In the genomic region with DNA sequence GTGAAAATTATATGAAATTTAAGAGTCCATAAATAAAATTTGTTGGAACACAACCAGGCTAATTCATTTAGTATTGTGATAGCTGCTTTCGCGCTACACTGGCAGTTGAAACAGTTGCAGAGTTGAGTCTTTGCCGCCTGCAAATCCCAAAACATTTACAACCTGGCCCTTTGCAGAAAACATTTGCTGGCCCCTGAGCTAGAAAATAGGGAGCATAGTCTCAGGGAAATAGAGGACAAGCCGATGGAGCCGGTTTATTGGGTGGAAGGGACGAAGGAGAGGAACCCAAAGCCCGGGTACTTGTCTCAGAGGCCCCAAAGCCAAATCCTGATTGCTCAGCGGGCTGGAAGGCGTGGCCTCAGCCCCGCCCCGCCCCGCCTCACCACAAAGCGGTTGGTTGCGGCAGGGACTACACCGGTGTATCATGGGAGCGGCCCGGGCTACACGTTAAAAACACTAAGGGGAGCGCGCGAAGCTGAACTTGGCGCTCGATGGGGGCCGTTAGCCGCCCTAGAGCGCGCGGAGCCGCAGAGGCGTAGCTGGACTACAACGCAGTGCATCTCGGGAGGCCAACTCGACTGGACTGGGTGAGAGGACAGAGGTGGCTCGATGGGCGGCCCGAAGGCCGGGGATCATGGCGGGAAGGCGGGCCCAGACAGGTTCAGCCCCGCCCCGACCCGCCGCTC, we compare ENCODE assay signal across 1 cellular context.
TF ChIP-seq lines count a peak whose summit lies in the region.

No MANE protein-coding gene starts in this region.

TF ChIP-seq in HepG2, 621 proteins besides CTCF, POLR2A, EP300 and RAD21 (continued from another document and continues in another):
- TF ChIP-seq, protein P1, sequence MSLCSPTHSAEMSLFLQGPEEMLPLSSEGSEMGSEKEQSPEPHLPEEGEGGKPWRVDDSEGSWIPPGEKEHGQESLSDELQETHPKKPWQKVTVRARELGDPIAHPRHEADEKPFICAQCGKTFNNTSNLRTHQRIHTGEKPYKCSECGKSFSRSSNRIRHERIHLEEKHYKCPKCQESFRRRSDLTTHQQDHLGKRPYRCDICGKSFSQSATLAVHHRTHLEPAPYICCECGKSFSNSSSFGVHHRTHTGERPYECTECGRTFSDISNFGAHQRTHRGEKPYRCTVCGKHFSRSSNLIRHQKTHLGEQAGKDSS (CRISPR knock-in tag; IDR thresholded peaks at IDR 0.05; ENCODE audit: borderline replicate concordance, low read depth), result no peak
- TF ChIP-seq ZKSCAN1 (IDR thresholded peaks at IDR 0.05; ENCODE audit: low read length) (no peak), TRIM24 (CRISPR knock-in tag; IDR thresholded peaks at IDR 0.05) (no peak), TCF12 (IDR thresholded peaks at IDR 0.05) (no peak), TCF12 (CRISPR knock-in tag; IDR thresholded peaks at IDR 0.05) (no peak), ZNF713 (CRISPR knock-in tag; IDR thresholded peaks at IDR 0.05) (no peak), HOXA3 (CRISPR knock-in tag; IDR thresholded peaks at IDR 0.05) (peak; percentile 85), PCBP1 (IDR thresholded peaks at IDR 0.05; ENCODE audit: borderline replicate concordance, low read depth, low read length) (no peak), ZNF891 (CRISPR knock-in tag; IDR thresholded peaks at IDR 0.05) (peak; percentile 51; the same call in 1 of the 2 replicates), FLYWCH1 (CRISPR knock-in tag; IDR thresholded peaks at IDR 0.05) (no peak), ZFP1 (CRISPR knock-in tag; IDR thresholded peaks at IDR 0.05) (no peak), ZNF335 (CRISPR knock-in tag; IDR thresholded peaks at IDR 0.05) (0 out of 2 replicates have a peak, but pooled peaks have one; percentile 43), ZNF616 (CRISPR knock-in tag; IDR thresholded peaks at IDR 0.05; ENCODE audit: low read depth) (no peak), ZNF781 (CRISPR knock-in tag; IDR thresholded peaks at IDR 0.05; ENCODE audit: borderline replicate concordance, not compliant biosample characterization) (no peak), SPEN (CRISPR knock-in tag; IDR thresholded peaks at IDR 0.05; ENCODE audit: low read depth) (peak; percentile 80), RAD51 (IDR thresholded peaks at IDR 0.05; ENCODE audit: borderline replicate concordance) (no peak), AGO1 (IDR thresholded peaks at IDR 0.05; ENCODE audit: low read depth, low read length, poor library complexity, severe bottlenecking) (no peak), IKZF4 (CRISPR knock-in tag; IDR thresholded peaks at IDR 0.05; ENCODE audit: borderline replicate concordance, low read depth, not compliant biosample characterization) (no peak), GLI4 (CRISPR knock-in tag; IDR thresholded peaks at IDR 0.05; ENCODE audit: borderline replicate concordance) (no peak), ZNF121 (CRISPR knock-in tag; IDR thresholded peaks at IDR 0.05) (no peak), GATA4 (IDR thresholded peaks at IDR 0.05; ENCODE audit: borderline replicate concordance, low read depth) (no peak), ZFP82 (CRISPR knock-in tag; IDR thresholded peaks at IDR 0.05; ENCODE audit: borderline replicate concordance) (no peak), ZNF496 (CRISPR knock-in tag; IDR thresholded peaks at IDR 0.05; ENCODE audit: insufficient replicate concordance) (no peak), NR2F6 (IDR thresholded peaks at IDR 0.05) (no peak), NR2F6 (CRISPR knock-in tag; IDR thresholded peaks at IDR 0.05) (0 out of 2 replicates have a peak, but pooled peaks have one; percentile 23), ZNF629 (CRISPR knock-in tag; conservative IDR thresholded peaks at IDR 0.05) (no peak)
- TF ChIP-seq, protein P2, sequence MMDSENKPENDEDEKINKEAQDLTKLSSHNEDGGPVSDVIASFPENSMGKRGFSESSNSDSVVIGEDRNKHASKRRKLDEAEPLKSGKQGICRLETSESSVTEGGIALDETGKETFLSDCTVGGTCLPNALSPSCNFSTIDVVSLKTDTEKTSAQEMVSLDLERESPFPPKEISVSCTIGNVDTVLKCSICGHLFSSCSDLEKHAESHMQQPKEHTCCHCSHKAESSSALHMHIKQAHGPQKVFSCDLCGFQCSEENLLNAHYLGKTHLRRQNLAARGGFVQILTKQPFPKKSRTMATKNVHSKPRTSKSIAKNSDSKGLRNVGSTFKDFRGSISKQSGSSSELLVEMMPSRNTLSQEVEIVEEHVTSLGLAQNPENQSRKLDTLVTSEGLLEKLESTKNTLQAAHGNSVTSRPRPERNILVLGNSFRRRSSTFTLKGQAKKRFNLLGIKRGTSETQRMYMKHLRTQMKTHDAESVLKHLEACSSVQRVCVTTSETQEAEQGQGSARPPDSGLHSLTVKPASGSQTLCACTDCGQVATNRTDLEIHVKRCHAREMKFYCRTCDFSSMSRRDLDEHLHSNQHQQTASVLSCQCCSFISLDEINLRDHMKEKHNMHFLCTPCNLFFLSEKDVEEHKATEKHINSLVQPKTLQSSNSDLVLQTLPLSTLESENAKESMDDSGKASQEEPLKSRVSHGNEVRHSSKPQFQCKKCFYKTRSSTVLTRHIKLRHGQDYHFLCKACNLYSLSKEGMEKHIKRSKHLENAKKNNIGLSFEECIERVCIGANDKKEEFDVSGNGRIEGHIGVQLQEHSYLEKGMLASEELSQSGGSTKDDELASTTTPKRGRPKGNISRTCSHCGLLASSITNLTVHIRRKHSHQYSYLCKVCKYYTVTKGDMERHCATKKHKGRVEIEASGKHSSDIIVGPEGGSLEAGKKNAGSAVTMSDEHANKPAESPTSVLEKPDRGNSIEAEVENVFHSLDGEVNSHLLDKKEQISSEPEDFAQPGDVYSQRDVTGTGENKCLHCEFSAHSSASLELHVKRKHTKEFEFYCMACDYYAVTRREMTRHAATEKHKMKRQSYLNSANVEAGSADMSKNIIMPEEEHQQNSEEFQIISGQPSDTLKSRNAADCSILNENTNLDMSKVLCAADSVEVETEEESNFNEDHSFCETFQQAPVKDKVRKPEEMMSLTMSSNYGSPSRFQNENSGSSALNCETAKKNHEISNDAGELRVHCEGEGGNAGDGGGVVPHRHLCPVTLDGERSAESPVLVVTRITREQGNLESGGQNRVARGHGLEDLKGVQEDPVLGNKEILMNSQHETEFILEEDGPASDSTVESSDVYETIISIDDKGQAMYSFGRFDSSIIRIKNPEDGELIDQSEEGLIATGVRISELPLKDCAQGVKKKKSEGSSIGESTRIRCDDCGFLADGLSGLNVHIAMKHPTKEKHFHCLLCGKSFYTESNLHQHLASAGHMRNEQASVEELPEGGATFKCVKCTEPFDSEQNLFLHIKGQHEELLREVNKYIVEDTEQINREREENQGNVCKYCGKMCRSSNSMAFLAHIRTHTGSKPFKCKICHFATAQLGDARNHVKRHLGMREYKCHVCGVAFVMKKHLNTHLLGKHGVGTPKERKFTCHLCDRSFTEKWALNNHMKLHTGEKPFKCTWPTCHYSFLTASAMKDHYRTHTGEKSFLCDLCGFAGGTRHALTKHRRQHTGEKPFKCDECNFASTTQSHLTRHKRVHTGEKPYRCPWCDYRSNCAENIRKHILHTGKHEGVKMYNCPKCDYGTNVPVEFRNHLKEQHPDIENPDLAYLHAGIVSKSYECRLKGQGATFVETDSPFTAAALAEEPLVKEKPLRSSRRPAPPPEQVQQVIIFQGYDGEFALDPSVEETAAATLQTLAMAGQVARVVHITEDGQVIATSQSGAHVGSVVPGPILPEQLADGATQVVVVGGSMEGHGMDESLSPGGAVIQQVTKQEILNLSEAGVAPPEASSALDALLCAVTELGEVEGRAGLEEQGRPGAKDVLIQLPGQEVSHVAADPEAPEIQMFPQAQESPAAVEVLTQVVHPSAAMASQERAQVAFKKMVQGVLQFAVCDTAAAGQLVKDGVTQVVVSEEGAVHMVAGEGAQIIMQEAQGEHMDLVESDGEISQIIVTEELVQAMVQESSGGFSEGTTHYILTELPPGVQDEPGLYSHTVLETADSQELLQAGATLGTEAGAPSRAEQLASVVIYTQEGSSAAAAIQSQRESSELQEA (CRISPR knock-in tag; IDR thresholded peaks at IDR 0.05; ENCODE audit: not compliant biosample characterization), result no peak
- TF ChIP-seq, protein P3, sequence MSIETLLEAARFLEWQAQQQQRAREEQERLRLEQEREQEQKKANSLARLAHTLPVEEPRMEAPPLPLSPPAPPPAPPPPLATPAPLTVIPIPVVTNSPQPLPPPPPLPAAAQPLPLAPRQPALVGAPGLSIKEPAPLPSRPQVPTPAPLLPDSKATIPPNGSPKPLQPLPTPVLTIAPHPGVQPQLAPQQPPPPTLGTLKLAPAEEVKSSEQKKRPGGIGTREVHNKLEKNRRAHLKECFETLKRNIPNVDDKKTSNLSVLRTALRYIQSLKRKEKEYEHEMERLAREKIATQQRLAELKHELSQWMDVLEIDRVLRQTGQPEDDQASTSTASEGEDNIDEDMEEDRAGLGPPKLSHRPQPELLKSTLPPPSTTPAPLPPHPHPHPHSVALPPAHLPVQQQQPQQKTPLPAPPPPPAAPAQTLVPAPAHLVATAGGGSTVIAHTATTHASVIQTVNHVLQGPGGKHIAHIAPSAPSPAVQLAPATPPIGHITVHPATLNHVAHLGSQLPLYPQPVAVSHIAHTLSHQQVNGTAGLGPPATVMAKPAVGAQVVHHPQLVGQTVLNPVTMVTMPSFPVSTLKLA (IDR thresholded peaks at IDR 0.05), result 0 out of 2 replicates have a peak, but pooled peaks have one; percentile 9
- TF ChIP-seq, protein P4, sequence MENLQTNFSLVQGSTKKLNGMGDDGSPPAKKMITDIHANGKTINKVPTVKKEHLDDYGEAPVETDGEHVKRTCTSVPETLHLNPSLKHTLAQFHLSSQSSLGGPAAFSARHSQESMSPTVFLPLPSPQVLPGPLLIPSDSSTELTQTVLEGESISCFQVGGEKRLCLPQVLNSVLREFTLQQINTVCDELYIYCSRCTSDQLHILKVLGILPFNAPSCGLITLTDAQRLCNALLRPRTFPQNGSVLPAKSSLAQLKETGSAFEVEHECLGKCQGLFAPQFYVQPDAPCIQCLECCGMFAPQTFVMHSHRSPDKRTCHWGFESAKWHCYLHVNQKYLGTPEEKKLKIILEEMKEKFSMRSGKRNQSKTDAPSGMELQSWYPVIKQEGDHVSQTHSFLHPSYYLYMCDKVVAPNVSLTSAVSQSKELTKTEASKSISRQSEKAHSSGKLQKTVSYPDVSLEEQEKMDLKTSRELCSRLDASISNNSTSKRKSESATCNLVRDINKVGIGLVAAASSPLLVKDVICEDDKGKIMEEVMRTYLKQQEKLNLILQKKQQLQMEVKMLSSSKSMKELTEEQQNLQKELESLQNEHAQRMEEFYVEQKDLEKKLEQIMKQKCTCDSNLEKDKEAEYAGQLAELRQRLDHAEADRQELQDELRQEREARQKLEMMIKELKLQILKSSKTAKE (CRISPR knock-in tag; IDR thresholded peaks at IDR 0.05; ENCODE audit: borderline replicate concordance), result no peak
- TF ChIP-seq, protein P5, sequence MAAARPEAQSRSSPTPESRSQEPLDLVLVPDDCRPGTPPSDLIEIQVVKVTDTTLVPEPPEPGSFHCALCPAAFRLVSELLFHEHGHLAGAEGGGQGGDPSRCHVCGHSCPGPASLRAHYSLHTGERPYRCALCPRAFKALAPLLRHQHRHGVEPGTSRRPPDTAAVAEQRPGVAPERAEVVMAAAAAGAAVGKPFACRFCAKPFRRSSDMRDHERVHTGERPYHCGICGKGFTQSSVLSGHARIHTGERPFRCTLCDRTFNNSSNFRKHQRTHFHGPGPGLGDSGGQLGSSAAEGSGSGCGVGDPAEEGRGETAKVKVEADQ (CRISPR knock-in tag; IDR thresholded peaks at IDR 0.05; ENCODE audit: borderline replicate concordance), result no peak
- TF ChIP-seq, protein P6, sequence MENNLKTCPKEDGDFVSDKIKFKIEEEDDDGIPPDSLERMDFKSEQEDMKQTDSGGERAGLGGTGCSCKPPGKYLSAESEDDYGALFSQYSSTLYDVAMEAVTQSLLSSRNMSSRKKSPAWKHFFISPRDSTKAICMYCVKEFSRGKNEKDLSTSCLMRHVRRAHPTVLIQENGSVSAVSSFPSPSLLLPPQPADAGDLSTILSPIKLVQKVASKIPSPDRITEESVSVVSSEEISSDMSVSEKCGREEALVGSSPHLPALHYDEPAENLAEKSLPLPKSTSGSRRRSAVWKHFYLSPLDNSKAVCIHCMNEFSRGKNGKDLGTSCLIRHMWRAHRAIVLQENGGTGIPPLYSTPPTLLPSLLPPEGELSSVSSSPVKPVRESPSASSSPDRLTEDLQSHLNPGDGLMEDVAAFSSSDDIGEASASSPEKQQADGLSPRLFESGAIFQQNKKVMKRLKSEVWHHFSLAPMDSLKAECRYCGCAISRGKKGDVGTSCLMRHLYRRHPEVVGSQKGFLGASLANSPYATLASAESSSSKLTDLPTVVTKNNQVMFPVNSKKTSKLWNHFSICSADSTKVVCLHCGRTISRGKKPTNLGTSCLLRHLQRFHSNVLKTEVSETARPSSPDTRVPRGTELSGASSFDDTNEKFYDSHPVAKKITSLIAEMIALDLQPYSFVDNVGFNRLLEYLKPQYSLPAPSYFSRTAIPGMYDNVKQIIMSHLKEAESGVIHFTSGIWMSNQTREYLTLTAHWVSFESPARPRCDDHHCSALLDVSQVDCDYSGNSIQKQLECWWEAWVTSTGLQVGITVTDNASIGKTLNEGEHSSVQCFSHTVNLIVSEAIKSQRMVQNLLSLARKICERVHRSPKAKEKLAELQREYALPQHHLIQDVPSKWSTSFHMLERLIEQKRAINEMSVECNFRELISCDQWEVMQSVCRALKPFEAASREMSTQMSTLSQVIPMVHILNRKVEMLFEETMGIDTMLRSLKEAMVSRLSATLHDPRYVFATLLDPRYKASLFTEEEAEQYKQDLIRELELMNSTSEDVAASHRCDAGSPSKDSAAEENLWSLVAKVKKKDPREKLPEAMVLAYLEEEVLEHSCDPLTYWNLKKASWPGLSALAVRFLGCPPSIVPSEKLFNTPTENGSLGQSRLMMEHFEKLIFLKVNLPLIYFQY (CRISPR knock-in tag; IDR thresholded peaks at IDR 0.05; ENCODE audit: borderline replicate concordance), result peak; percentile 29; the same call in 1 of the 2 replicates
